Comparison of ENCODE assay signal across 26 cellular contexts in the genomic region with DNA sequence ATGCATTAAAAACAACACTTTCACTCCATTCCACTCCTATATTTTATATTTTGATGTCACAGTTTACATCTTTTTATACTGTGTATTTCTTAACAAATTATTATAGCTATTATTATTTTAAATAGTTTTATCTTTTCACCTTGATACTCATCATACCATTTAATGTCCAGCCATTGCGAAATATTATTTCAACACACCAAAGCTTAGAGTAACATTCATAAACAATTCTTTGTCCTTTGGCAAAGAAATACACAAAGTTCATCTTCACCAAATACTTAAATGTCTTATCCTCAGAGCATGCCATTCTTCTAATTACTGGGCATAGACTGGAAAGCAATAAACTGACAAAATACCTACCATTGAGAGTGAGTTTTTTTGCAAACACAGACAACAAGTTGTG.
"Had no signal": no experiment of that assay in that cellular context is flagged by ENCODE, and none has a peak within 500 bp of the region (broad histone marks: within the 10 kb centered on the region; RNA-seq: fewer than 3 reads in every experiment).

No MANE protein-coding gene starts in this region.

- H3K27me3 ChIP-seq: dorsolateral prefrontal cortex, foreskin keratinocyte, gastroesophageal sphincter, heart right ventricle, neutrophil, pancreas, testis, tibial artery had no signal

- H3K4me1 ChIP-seq: foreskin keratinocyte, gastroesophageal sphincter, heart right ventricle, lower lobe of right lung, pancreas, testis, tibial artery had no signal

- H3K9me3 ChIP-seq: gastroesophageal sphincter, lower lobe of right lung, neutrophil, pancreas, testis, tibial artery had no signal

- H3K27ac ChIP-seq: dorsolateral prefrontal cortex, foreskin keratinocyte, gastroesophageal sphincter, heart right ventricle, lower lobe of right lung, neutrophil, pancreas, testis, tibial artery had no signal

- DNase-seq: cerebellar nuclear complex; dorsolateral prefrontal cortex; effector CD4-positive, alpha-beta T cell; foreskin keratinocyte; heart right ventricle; hippocampal formation; islet precursor cell; kidney glomerular epithelial cell; left colon; left ventricle myocardium superior; lower lobe of right lung; mucosa of descending colon; naive B cell; pancreas; stimulated activated CD4-positive, alpha-beta T cell treated with anti-CD3 and anti-CD28 coated beads, Interleukin-2, amount 100 ng/mL, for 24 hours; stimulated activated CD4-positive, alpha-beta T cell treated with anti-CD3 and anti-CD28 coated beads, Interleukin-4, amount 100 ng/mL, for 24 hours; stimulated activated naive CD8-positive, alpha-beta T cell treated with anti-CD3 and anti-CD28 coated beads, Interleukin-15, Interleukin-2, amounts not matched to agents 100 U/mL and 50 U/mL, for 24 hours; substantia nigra; testis; tibial artery had no signal

- ATAC-seq: foreskin keratinocyte; gastroesophageal sphincter; heart right ventricle; left colon; left ventricle myocardium superior; lower lobe of right lung; mucosa of descending colon; natural killer cell treated with Interleukin-12 subunit alpha and Interleukin-12 subunit beta and Interleukin-15 and Interleukin-18, amount 100 ng/mL, for 72 hours; pancreas; sciatic nerve; stimulated activated effector memory CD8-positive, alpha-beta T cell treated with anti-CD3 and anti-CD28 coated beads, Interleukin-12 subunit alpha, Interleukin-12 subunit beta, amount 100 ng/mL, for 72 hours; stimulated activated naive CD8-positive, alpha-beta T cell treated with anti-CD3 and anti-CD28 coated beads, Interleukin-15, Interleukin-2, amounts not matched to agents 100 U/mL and 50 U/mL, for 24 hours had no signal

- H3K36me3 ChIP-seq: gastroesophageal sphincter, heart right ventricle, lower lobe of right lung, neutrophil, pancreas, tibial artery had no signal

- FAIRE-seq: colon, pancreas had no signal

- H3K4me3 ChIP-seq: dorsolateral prefrontal cortex, gastroesophageal sphincter, heart right ventricle, lower lobe of right lung, mucosa of descending colon, pancreas, testis, tibial artery had no signal
